Comparison of ENCODE assay signal across 8 cellular contexts in the genomic region with DNA sequence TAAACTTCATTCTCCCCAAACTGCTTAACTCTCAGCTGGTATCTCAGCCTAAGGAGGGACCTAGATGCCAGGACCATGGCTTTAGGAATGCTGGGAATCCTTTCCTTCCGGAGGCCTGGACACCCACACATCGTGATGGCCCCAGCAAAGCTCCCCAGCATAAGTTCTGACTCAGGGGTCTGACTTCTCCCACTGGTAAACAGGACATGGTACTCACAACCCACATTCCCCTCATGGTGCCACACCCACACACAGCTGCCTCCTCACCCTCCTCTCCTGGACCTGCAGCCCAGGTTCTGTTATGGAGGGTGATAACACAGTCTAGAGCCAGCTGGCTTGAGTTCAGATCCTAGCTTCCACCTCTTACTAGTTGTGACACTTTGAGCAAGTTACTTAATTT. TPM values are rescaled to one million over a fixed set of nuclear protein-coding genes. Genes with fewer than 3 reads are reported as not detected.
DNase-seq lines count a peak whose midpoint lies in the region; ATAC-seq, FAIRE-seq and TF ChIP-seq lines count a peak whose summit lies in the region.

No MANE protein-coding gene starts in this region.

- H3K27me3 ChIP-seq in mammary epithelial cell (ENCODE audit: insufficient read depth, low read length): no peaks in the 10 kb centered on the region
- H3K27me3 ChIP-seq in naive thymus-derived CD4-positive, alpha-beta T cell (ENCODE audit: control insufficient read depth in 2 of 2, insufficient read depth in 2 of 2, low read length in 2 of 2): no peaks in the 10 kb centered on the region

- no peaks in the 10 kb centered on the region for H4K20me1 ChIP-seq in mammary epithelial cell (ENCODE audit: insufficient read depth, low read length)

- TF ChIP-seq POLR2A in A549 (IDR thresholded peaks at IDR 0.05; ENCODE audit: low read length): no peak

- POLR2A ChIA-PET in A549 (lab: Yijun Ruan, JAX): interaction anchor here (2.3 kb wide), 1 partner anchor 16 kb away, joined by 20 read pairs; the partner anchor contains the start of genes CNTROB and TRAPPC1
- POLR2A ChIA-PET in naive thymus-derived CD4-positive, alpha-beta T cell (lab: Charles Lee): interaction anchor here (0.7 to 6.0 kb wide), 8 partner anchors 10 to 230 kb away, joined by 3 to 74 read pairs (median 13); partner anchors contain the start of genes CNTROB, CYB5D1, KCNAB3 and KDM6B

- H3K9ac ChIP-seq in mammary epithelial cell (ENCODE audit: insufficient read depth, low read length): no peak overlapping the region

- H3K36me3 Mint-ChIP-seq in naive thymus-derived CD4-positive, alpha-beta T cell: peaks cover 0 to 3% (median 0%) of the 10 kb centered on the region in 5 donors

- in situ Hi-C loops in mammary epithelial cell (cut with MboI; ENCODE audit: low sequenced_read_pairs in 2 of 2): loop anchor here in 1 of 2 donors (5.0 kb wide), 1 partner anchor 71 kb away; no protein-coding TSS in a partner anchor
- in situ Hi-C loops in GM13977 (cut with MboI; ENCODE audit: low pct_unique_long_range_greater_than_20kb, low sequenced_read_pairs, unreplicated experiment): loop anchor here (10.0 kb wide), 1 partner anchor 68 kb away; no protein-coding TSS in a partner anchor

- H2AFZ ChIP-seq in mammary epithelial cell (ENCODE audit: low read depth, low read length): peak overlapping the region; percentile 82

- no peak overlapping the region for H3K27ac ChIP-seq in A549
- H3K27ac ChIP-seq in mammary epithelial cell (ENCODE audit: insufficient read depth, low read depth, low read length): peak overlapping the region; percentile 72
- peak overlapping the region; percentile 75 for H3K27ac ChIP-seq in naive thymus-derived CD4-positive, alpha-beta T cell (ENCODE audit: low read depth, low read length)

- ATAC-seq in A549 (no peak), GM21529 (IDR thresholded peaks at IDR 0.05; ENCODE audit: unreplicated experiment) (no peak), HG03097 (IDR thresholded peaks at IDR 0.05; ENCODE audit: low FRiP score, unreplicated experiment) (no peak)
- no peak for ATAC-seq in naive thymus-derived CD4-positive, alpha-beta T cell

- H3K27ac Mint-ChIP-seq in naive thymus-derived CD4-positive, alpha-beta T cell: peak overlapping the region; percentile 79 to 95 (median 89)

- H3K4me1 Mint-ChIP-seq in naive thymus-derived CD4-positive, alpha-beta T cell: peaks cover 20 to 40% (median 36%) of the 10 kb centered on the region in 7 donors

- H3K27me3 Mint-ChIP-seq in naive thymus-derived CD4-positive, alpha-beta T cell: no peaks in the 10 kb centered on the region

- peak overlapping the region; percentile 64 to 98 (median 82) for H3K4me3 Mint-ChIP-seq in naive thymus-derived CD4-positive, alpha-beta T cell

- H3K9me3 ChIP-seq in A549: no peaks in the 10 kb centered on the region
- no peaks in the 10 kb centered on the region for H3K9me3 ChIP-seq in mammary epithelial cell (replicated peaks; ENCODE audit: insufficient read depth, low read length)
- no peaks in the 10 kb centered on the region for H3K9me3 ChIP-seq in naive thymus-derived CD4-positive, alpha-beta T cell (ENCODE audit: control insufficient read depth in 2 of 3, low read length in 3 of 3)

- 95% methylated on average over 2 of the region's 2 CpGs for WGBS in A549 (ENCODE audit: missing lambda C conversion rate)
- WGBS in mammary epithelial cell (ENCODE audit: low coverage, missing lambda C conversion rate): 13% methylated on average over 2 of the region's 2 CpGs

- no peaks in the 10 kb centered on the region for H3K36me3 ChIP-seq in mammary epithelial cell (ENCODE audit: insufficient read depth, low read length)
- peaks cover 0 to 8% (median 0%) of the 10 kb centered on the region in 3 experiments for H3K36me3 ChIP-seq in naive thymus-derived CD4-positive, alpha-beta T cell (ENCODE audit: control insufficient read depth in 2 of 3, insufficient read depth in 3 of 3, low read length in 3 of 3)

- DNase-seq in A549 (ENCODE audit: low read depth in 1 of 2, low spot score in 1 of 2) (no peak), HS-5 (ENCODE audit: low read depth) (peak; percentile 64), mammary epithelial cell (peak; percentile 11), GM13977 (ENCODE audit: low spot score) (no peak)
- no peak for DNase-seq in naive thymus-derived CD4-positive, alpha-beta T cell
- DNase-seq in stimulated activated CD8-positive, alpha-beta memory T cell treated with anti-CD3 and anti-CD28 coated beads, Interleukin-4, amount 100 ng/mL, for 48 hours: no peak

- H3K4me2 ChIP-seq in A549 (peak overlapping the region; percentile 88; the same call in 2 of the 3 replicates), mammary epithelial cell (ENCODE audit: insufficient read depth, low read depth, low read length) (peak overlapping the region; percentile 85)

- CTCF ChIA-PET in A549 (lab: Yijun Ruan, JAX) (interaction anchor here (0.6 to 14.8 kb wide), 18 partner anchors 10 to 180 kb away, joined by 3 to 372 read pairs (median 4); partner anchors contain the start of genes CHD3, CNTROB, KCNAB3 and TRAPPC1), mammary epithelial cell (lab: Charles Lee; ENCODE audit: low non-redundant PET) (no interaction called here)
- CTCF ChIA-PET in naive thymus-derived CD4-positive, alpha-beta T cell (lab: Charles Lee): interaction anchor here (1.0 to 3.9 kb wide), 7 partner anchors 14 to 73 kb away, joined by 3 to 48 read pairs (median 4); partner anchors contain the start of genes CNTROB and TRAPPC1

- no peak for FAIRE-seq in A549 (lab: Jason Lieb, UNC)

- no peak for TF ChIP-seq EP300 in A549 (IDR thresholded peaks at IDR 0.05)

- TF ChIP-seq RAD21 in A549 (conservative IDR thresholded peaks at IDR 0.05 in 1 of 2, IDR thresholded peaks at IDR 0.05 in 1 of 2): no peak

- no TSS peak for BruUV-seq in mammary epithelial cell (replicated peaks; lab: Mats Ljungman, UMichigan)

- H3K9me3 Mint-ChIP-seq in naive thymus-derived CD4-positive, alpha-beta T cell: peaks cover 0 to 1% (median 0%) of the 10 kb centered on the region in 11 donors

- no peak for TF ChIP-seq CTCF in A549 (IDR thresholded peaks at IDR 0.05)
- no peak for TF ChIP-seq CTCF in mammary epithelial cell (conservative IDR thresholded peaks at IDR 0.05 in 1 of 2, IDR thresholded peaks at IDR 0.05 in 1 of 2; ENCODE audit: extremely low read depth in 1 of 2, insufficient read depth in 1 of 2, low read depth in 1 of 2, low read length in 2 of 2)
- TF ChIP-seq CTCF in GM13977 (IDR thresholded peaks at IDR 0.05; ENCODE audit: extremely low read depth, insufficient read depth, missing control alignments): no peak

- dilution Hi-C loops in mammary epithelial cell (cut with HindIII; ENCODE audit: low sequenced_read_pairs): no loop called here

- H3K79me2 ChIP-seq in mammary epithelial cell (ENCODE audit: insufficient read depth, low read length): no peaks in the 10 kb centered on the region

- peaks cover 13% of the 10 kb centered on the region for H3K4me1 ChIP-seq in A549
- H3K4me1 ChIP-seq in mammary epithelial cell (ENCODE audit: insufficient read depth, low read length): peaks cover 28% of the 10 kb centered on the region
- peaks cover 20 to 22% of the 10 kb centered on the region in 2 donors for H3K4me1 ChIP-seq in naive thymus-derived CD4-positive, alpha-beta T cell (ENCODE audit: control insufficient read depth in 2 of 2, insufficient read depth in 2 of 2, low read length in 2 of 2)

- intact Hi-C loops in mammary epithelial cell (cut with micrococcal nuclease): no loop called here
- intact Hi-C loops in naive thymus-derived CD4-positive, alpha-beta T cell (cut with micrococcal nuclease): no loop called here

- H3K4me3 ChIP-seq in A549 (no peak overlapping the region), mammary epithelial cell (replicated peaks in 1 of 3; ENCODE audit: insufficient read depth in 1 of 3, low read depth in 2 of 3, low read length in 3 of 3) (no peak overlapping the region)
- peak overlapping the region; percentile 56 for H3K4me3 ChIP-seq in naive thymus-derived CD4-positive, alpha-beta T cell (ENCODE audit: low read length)

RNA-seq across cellular contexts. Expression of gene RNF227, which starts 0.7 kb away (rescaled TPM):
- polyA plus RNA-seq in A549 (2011; rRNA removed) (2.1 and 2.4 TPM in 2 replicates), A549 (2017; fragmentation: RNase III; extraction: RNeasy Plus Mini Kit Qiagen cat#74134 plus additional on column Dnase treatment) (1.7 to 4.1 TPM (median 3.7 TPM) in 3 replicates), mammary epithelial cell (5.3 TPM)
- polyA plus RNA-seq in A549 (2012; cell fraction: cytosol; rRNA removed): 3.2 and 6.1 TPM in 2 replicates
- polyA plus RNA-seq in A549 (2012; cell fraction: nucleus; rRNA removed): 3.4 and 3.5 TPM in 2 replicates
- polyA minus RNA-seq in A549 (2011; rRNA and poly(A)+ RNA removed): 0.62 and 0.63 TPM in 2 replicates
- total RNA-seq in mammary epithelial cell: 1 to 10 TPM; 5.2 to 6.4 TPM
- 4.2 TPM for polyA minus RNA-seq in mammary epithelial cell
- total RNA-seq in naive thymus-derived CD4-positive, alpha-beta T cell: 1 to 10 TPM; 2.6 to 8.2 (median 5.5) TPM
- 1 to 10 TPM; 3.2 to 4.9 TPM for polyA plus RNA-seq in naive thymus-derived CD4-positive, alpha-beta T cell

RNA-seq across cellular contexts. Expression of gene KCNAB3, which starts 12.9 kb away (rescaled TPM):
- 2.4 and 2.7 TPM in 2 replicates for polyA plus RNA-seq in A549 (2011; rRNA removed)
- 2.5 and 2.7 TPM in 2 replicates for polyA plus RNA-seq in A549 (2012; cell fraction: cytosol; rRNA removed)
- 42.7 and 45.2 TPM in 2 replicates for polyA plus RNA-seq in A549 (2012; cell fraction: nucleus; rRNA removed)
- 3.2 to 4.8 TPM (median 3.4 TPM) in 3 replicates for polyA plus RNA-seq in A549 (2017; fragmentation: RNase III; extraction: RNeasy Plus Mini Kit Qiagen cat#74134 plus additional on column Dnase treatment)
- polyA minus RNA-seq in A549 (2011; rRNA and poly(A)+ RNA removed): 1.6 and 2.4 TPM in 2 replicates
- total RNA-seq in mammary epithelial cell: 1 to 10 TPM in 1 of 2 donors, under 1 TPM in 1; 0.33 to 1.7 TPM
- polyA plus RNA-seq in mammary epithelial cell: 0.52 TPM
- not detected for polyA minus RNA-seq in mammary epithelial cell
- total RNA-seq in naive thymus-derived CD4-positive, alpha-beta T cell: 10 to 100 TPM in 4 of 5 experiments, 1 to 10 TPM in 1; 9.4 to 18.0 (median 17.5) TPM
- polyA plus RNA-seq in naive thymus-derived CD4-positive, alpha-beta T cell: under 1 TPM; 0.10 to 0.25 TPM

RNA-seq across cellular contexts. Expression of gene TRAPPC1, which starts 14.9 kb away (rescaled TPM):
- polyA plus RNA-seq in A549 (2011; rRNA removed) (200 and 204 TPM in 2 replicates), A549 (2017; fragmentation: RNase III; extraction: RNeasy Plus Mini Kit Qiagen cat#74134 plus additional on column Dnase treatment) (314 to 336 TPM (median 328 TPM) in 3 replicates), mammary epithelial cell (339 TPM)
- 513 and 556 TPM in 2 replicates for polyA plus RNA-seq in A549 (2012; cell fraction: cytosol; rRNA removed)
- 190 and 225 TPM in 2 replicates for polyA plus RNA-seq in A549 (2012; cell fraction: nucleus; rRNA removed)
- polyA minus RNA-seq in A549 (2011; rRNA and poly(A)+ RNA removed): 198 and 252 TPM in 2 replicates
- total RNA-seq in mammary epithelial cell: 100 to 1,000 TPM in 1 of 2 donors, 10 to 100 TPM in 1; 43.3 to 174 TPM
- polyA minus RNA-seq in mammary epithelial cell: 323 TPM
- 100 to 1,000 TPM in 3 of 5 experiments, 10 to 100 TPM in 2; 71.4 to 216 (median 103) TPM for total RNA-seq in naive thymus-derived CD4-positive, alpha-beta T cell
- 100 to 1,000 TPM; 227 to 235 TPM for polyA plus RNA-seq in naive thymus-derived CD4-positive, alpha-beta T cell

RNA-seq across cellular contexts. Expression of gene CNTROB, which starts 15.2 kb away (rescaled TPM):
- polyA plus RNA-seq in A549 (2011; rRNA removed) (23.2 and 28.3 TPM in 2 replicates), A549 (2017; fragmentation: RNase III; extraction: RNeasy Plus Mini Kit Qiagen cat#74134 plus additional on column Dnase treatment) (56.4 to 59.4 TPM (median 57.0 TPM) in 3 replicates), mammary epithelial cell (19.3 TPM)
- 40.0 and 48.5 TPM in 2 replicates for polyA plus RNA-seq in A549 (2012; cell fraction: cytosol; rRNA removed)
- polyA plus RNA-seq in A549 (2012; cell fraction: nucleus; rRNA removed): 176 and 178 TPM in 2 replicates
- 27.4 and 28.0 TPM in 2 replicates for polyA minus RNA-seq in A549 (2011; rRNA and poly(A)+ RNA removed)
- total RNA-seq in mammary epithelial cell: 10 to 100 TPM; 20.3 to 38.4 TPM
- 82.2 TPM for polyA minus RNA-seq in mammary epithelial cell
- total RNA-seq in naive thymus-derived CD4-positive, alpha-beta T cell: 10 to 100 TPM; 29.0 to 50.5 (median 33.6) TPM
- polyA plus RNA-seq in naive thymus-derived CD4-positive, alpha-beta T cell: 10 to 100 TPM; 10.4 to 16.7 TPM

RNA-seq across cellular contexts. Expression of gene CHD3, which starts 28.2 kb away (rescaled TPM):
- polyA plus RNA-seq in A549 (2011; rRNA removed) (56.3 and 69.7 TPM in 2 replicates), A549 (2017; fragmentation: RNase III; extraction: RNeasy Plus Mini Kit Qiagen cat#74134 plus additional on column Dnase treatment) (88.0 to 113 TPM (median 111 TPM) in 3 replicates), mammary epithelial cell (22.0 TPM)
- 65.2 and 89.0 TPM in 2 replicates for polyA plus RNA-seq in A549 (2012; cell fraction: cytosol; rRNA removed)
- polyA plus RNA-seq in A549 (2012; cell fraction: nucleus; rRNA removed): 224 and 249 TPM in 2 replicates
- 139 and 156 TPM in 2 replicates for polyA minus RNA-seq in A549 (2011; rRNA and poly(A)+ RNA removed)
- total RNA-seq in mammary epithelial cell: 10 to 100 TPM; 28.8 to 87.5 TPM
- 76.1 TPM for polyA minus RNA-seq in mammary epithelial cell
- 100 to 1,000 TPM; 189 to 417 (median 359) TPM for total RNA-seq in naive thymus-derived CD4-positive, alpha-beta T cell
- 10 to 100 TPM; 12.7 to 39.3 TPM for polyA plus RNA-seq in naive thymus-derived CD4-positive, alpha-beta T cell

Comparison
In these comparisons a context has a peak if more than half of its experiments do, and no peak if none do; other contexts are left out.
1. DNase-seq: peak in HS-5 (single experiment) and mammary epithelial cell (single experiment); none in A549 (0 of 2), naive thymus-derived CD4-positive, alpha-beta T cell (0 of 9), GM13977 (single experiment) and stimulated activated CD8-positive, alpha-beta memory T cell treated with anti-CD3 and anti-CD28 coated beads, Interleukin-4, amount 100 ng/mL, for 48 hours (single experiment).
2. H3K27ac ChIP-seq: peak in mammary epithelial cell (single experiment) and naive thymus-derived CD4-positive, alpha-beta T cell (single experiment); none in A549 (0 of 2).